8 cellular contexts compared by ENCODE assay signal in the genomic region with DNA sequence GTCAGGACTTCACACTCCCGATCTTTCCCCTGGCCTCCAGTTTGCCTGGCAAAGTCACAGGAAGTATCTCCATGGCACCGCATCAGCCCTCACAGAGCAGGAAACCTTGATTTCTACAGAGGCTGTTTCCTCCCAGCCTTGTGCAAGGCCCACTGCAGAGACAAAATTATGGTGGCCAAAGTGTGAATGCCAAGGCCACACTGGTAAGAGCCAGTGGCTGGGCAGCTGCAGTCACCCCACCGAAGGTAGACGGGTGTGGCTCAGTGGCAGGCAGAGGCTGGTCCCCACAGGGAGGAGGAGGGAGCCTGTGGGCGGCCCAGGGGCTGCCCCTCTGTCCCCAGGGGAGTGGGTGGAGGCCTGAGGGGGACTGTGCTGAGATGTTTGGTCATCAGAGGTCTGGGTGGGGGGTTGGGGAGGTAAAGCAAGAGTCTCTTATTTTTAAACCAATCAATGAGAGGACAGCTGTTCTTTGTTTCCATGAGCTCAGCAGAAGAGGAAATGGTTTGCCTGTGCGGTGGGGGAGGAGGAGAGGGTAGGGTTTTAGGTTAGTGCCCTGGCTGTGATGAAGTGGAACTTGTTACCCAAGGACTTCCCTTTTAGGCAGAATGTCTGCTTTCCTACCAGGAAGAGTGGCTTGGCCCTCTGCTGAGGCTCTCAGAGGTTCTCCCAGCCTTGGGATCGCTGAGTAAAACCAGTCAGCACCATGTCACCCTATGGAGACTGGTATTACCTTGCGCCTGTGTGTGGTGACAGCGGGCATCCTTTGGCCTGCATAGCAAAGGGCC. TPM values are rescaled to one million over a fixed set of nuclear protein-coding genes. Genes with fewer than 3 reads are reported as not detected.
DNase-seq lines count a peak whose midpoint lies in the region; ATAC-seq and TF ChIP-seq lines count a peak whose summit lies in the region.

No MANE protein-coding gene starts in this region.

- H3K27ac Mint-ChIP-seq in activated CD4-positive, alpha-beta memory T cell treated with anti-CD3 and anti-CD28 coated beads, Interleukin-2, amount 10 ng/mL, durations not matched to agents 7 days and 5 days, result peak overlapping the region; percentile 100

- peak overlapping the region; percentile 32 for H3K4me3 Mint-ChIP-seq in activated CD4-positive, alpha-beta memory T cell treated with anti-CD3 and anti-CD28 coated beads, Interleukin-2, amount 10 ng/mL, durations not matched to agents 7 days and 5 days

- intact Hi-C loops in posterior vena cava (cut with DNase I), result no loop called here

- CTCF ChIA-PET in activated CD4-positive, alpha-beta memory T cell treated with anti-CD3 and anti-CD28 coated beads, Interleukin-2, amount 10 ng/mL, durations not matched to agents 7 days and 5 days (lab: Charles Lee), result interaction anchor here (0.6 to 12.8 kb wide), 9 partner anchors 10 to 896 kb away, joined by 3 to 187 read pairs (median 6); partner anchors contain the start of gene BTG2

- H3K36me3 Mint-ChIP-seq in activated CD4-positive, alpha-beta memory T cell treated with anti-CD3 and anti-CD28 coated beads, Interleukin-2, amount 10 ng/mL, durations not matched to agents 7 days and 5 days (ENCODE audit: low read depth), result no peaks in the 10 kb centered on the region

- TF ChIP-seq CTCF in fibroblast of pulmonary artery (IDR thresholded peaks at IDR 0.05; ENCODE audit: low read length, missing control alignments), result no peak

- POLR2A ChIA-PET in activated CD4-positive, alpha-beta memory T cell treated with anti-CD3 and anti-CD28 coated beads, Interleukin-2, amount 10 ng/mL, durations not matched to agents 7 days and 5 days (lab: Charles Lee), result interaction anchor here (1.1 to 30.4 kb wide), 10 partner anchors 9 to 339 kb away, joined by 3 to 646 read pairs (median 20); partner anchors contain the start of genes ATP2B4, BTG2 and TMEM183A

- H3K4me1 Mint-ChIP-seq in activated CD4-positive, alpha-beta memory T cell treated with anti-CD3 and anti-CD28 coated beads, Interleukin-2, amount 10 ng/mL, durations not matched to agents 7 days and 5 days, result peaks cover 81% of the 10 kb centered on the region

- no peak overlapping the region for H3K4me3 ChIP-seq in fibroblast of pulmonary artery (replicated peaks; ENCODE audit: low read depth, low read length)

- H3K9me3 Mint-ChIP-seq in activated CD4-positive, alpha-beta memory T cell treated with anti-CD3 and anti-CD28 coated beads, Interleukin-2, amount 10 ng/mL, durations not matched to agents 7 days and 5 days, result no peaks in the 10 kb centered on the region

- ATAC-seq in GM18511 (IDR thresholded peaks at IDR 0.05; ENCODE audit: unreplicated experiment) (peak; percentile 52), HG02623 (IDR thresholded peaks at IDR 0.05; ENCODE audit: unreplicated experiment) (peak; percentile 41)

- peak; percentile 67 for DNase-seq in NCI-H1694 (lab: John Stamatoyannopoulos, UW)
- peak; percentile 92 for DNase-seq in activated CD4-positive, alpha-beta memory T cell treated with anti-CD3 and anti-CD28 coated beads, Interleukin-2, amount 10 ng/mL, durations not matched to agents 7 days and 5 days
- peak; percentile 65 for DNase-seq in fibroblast of pulmonary artery (ENCODE audit: low read depth)
- DNase-seq in posterior vena cava (ENCODE audit: low spot score), result peak; percentile 91
- no peak for DNase-seq in COR-L47 (lab: John Stamatoyannopoulos, UW)
- no peak for DNase-seq in NCI-H1930 (lab: John Stamatoyannopoulos, UW)

- H3K27me3 Mint-ChIP-seq in activated CD4-positive, alpha-beta memory T cell treated with anti-CD3 and anti-CD28 coated beads, Interleukin-2, amount 10 ng/mL, durations not matched to agents 7 days and 5 days, result no peaks in the 10 kb centered on the region

RNA-seq across cellular contexts. Expression of gene BTG2, which starts 18.0 kb away (rescaled TPM):
- 100 to 1,000 TPM; 116 TPM for total RNA-seq in activated CD4-positive, alpha-beta memory T cell treated with anti-CD3 and anti-CD28 coated beads, Interleukin-2, amount 10 ng/mL, durations not matched to agents 7 days and 5 days
- 100 to 1,000 TPM in 1 of 2 donors, 10 to 100 TPM in 1; 64.7 to 153 TPM for total RNA-seq in posterior vena cava

RNA-seq across cellular contexts. Expression of gene CHIT1, which starts 57.8 kb away (rescaled TPM):
- total RNA-seq in activated CD4-positive, alpha-beta memory T cell treated with anti-CD3 and anti-CD28 coated beads, Interleukin-2, amount 10 ng/mL, durations not matched to agents 7 days and 5 days, result under 1 TPM; 0.15 to 0.55 TPM
- under 1 TPM; 0.14 to 0.33 TPM for total RNA-seq in posterior vena cava

Comparison
In these comparisons a context has a peak if more than half of its experiments do, and no peak if none do; other contexts are left out.
1. DNase-seq: peak in NCI-H1694 (single experiment), activated CD4-positive, alpha-beta memory T cell treated with anti-CD3 and anti-CD28 coated beads, Interleukin-2, amount 10 ng/mL, durations not matched to agents 7 days and 5 days (single experiment), fibroblast of pulmonary artery (single experiment) and posterior vena cava (single experiment); none in COR-L47 (single experiment) and NCI-H1930 (0 of 2).